Comparison of ENCODE assay signal across 2 cellular contexts in the genomic region with DNA sequence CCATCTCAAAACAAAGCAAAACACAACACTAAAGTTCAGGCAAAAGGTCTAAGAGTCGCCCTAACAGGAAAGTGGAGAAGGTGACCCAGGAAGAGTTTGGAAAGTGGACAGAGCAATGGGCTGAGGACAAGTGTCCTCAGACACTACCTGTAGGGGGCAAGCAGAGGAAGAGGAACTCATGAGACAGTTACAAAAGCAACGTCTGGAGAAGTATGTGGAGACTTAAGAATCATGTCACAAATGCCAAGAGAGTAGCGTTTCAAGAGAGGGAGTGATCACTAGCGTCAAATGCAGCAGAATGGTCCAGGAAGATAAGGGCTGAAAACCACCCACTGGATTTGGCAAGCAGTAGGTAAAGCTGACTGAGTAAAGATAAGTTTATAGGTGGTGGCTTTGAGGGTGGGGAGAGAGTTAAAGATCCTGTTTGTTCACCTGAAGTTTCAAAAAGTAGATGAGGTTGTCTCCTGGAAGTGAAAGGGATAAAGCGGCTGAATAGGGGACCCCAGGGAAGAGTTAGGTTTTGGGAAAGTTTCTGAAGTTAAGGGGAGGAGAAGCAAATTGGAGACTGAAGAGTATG.
TF ChIP-seq lines count a peak whose summit lies in the region.

No MANE protein-coding gene starts in this region.

TF ChIP-seq in HEK293, 187 proteins besides CTCF, POLR2A, EP300 and RAD21:
- no peak for TF ChIP-seq FEZF1 (tag by site-specific recombination; IDR thresholded peaks at IDR 0.05)
- no peak for TF ChIP-seq ZNF629 (tag by site-specific recombination; IDR thresholded peaks at IDR 0.05)
- TF ChIP-seq ZNF2 (tag by site-specific recombination; IDR thresholded peaks at IDR 0.05): no peak
- TF ChIP-seq ZNF585B (tag by site-specific recombination; IDR thresholded peaks at IDR 0.05): no peak
- no peak for TF ChIP-seq ZNF121 (tag by site-specific recombination; IDR thresholded peaks at IDR 0.05)
- TF ChIP-seq PRDM1 (tag by site-specific recombination; IDR thresholded peaks at IDR 0.05): peak; percentile 74
- no peak for TF ChIP-seq ZNF174 (tag by site-specific recombination; IDR thresholded peaks at IDR 0.05)
- TF ChIP-seq ZNF621 (tag by site-specific recombination; IDR thresholded peaks at IDR 0.05): no peak

TF ChIP-seq in K562, 482 proteins besides CTCF, POLR2A, EP300 and RAD21 (continues in another document):
- TF ChIP-seq RBM22 (IDR thresholded peaks at IDR 0.05; ENCODE audit: low read depth, low read length, poor library complexity, severe bottlenecking): no peak
- no peak for TF ChIP-seq ZNF551 (CRISPR knock-in tag; IDR thresholded peaks at IDR 0.05)
- no peak for TF ChIP-seq ZNF778 (CRISPR knock-in tag; IDR thresholded peaks at IDR 0.05)
- no peak for TF ChIP-seq DIDO1 (tag; IDR thresholded peaks at IDR 0.05; ENCODE audit: low read depth)
- no peak for TF ChIP-seq ZKSCAN3 (CRISPR knock-in tag; IDR thresholded peaks at IDR 0.05)
- TF ChIP-seq THAP7 (CRISPR knock-in tag; IDR thresholded peaks at IDR 0.05): no peak
- peak in 1 of 2 experiments; percentile 93; a peak in 2 of 4 replicates for TF ChIP-seq ZMIZ1 (IDR thresholded peaks at IDR 0.05; ENCODE audit: low read depth in 2 of 2, low read length in 2 of 2)
- no peak for TF ChIP-seq ZNF232 (CRISPR knock-in tag; IDR thresholded peaks at IDR 0.05)
- TF ChIP-seq SNRNP70 (optimal IDR thresholded peaks at IDR 0.05; ENCODE audit: low read depth, low read length): no peak
- peak; percentile 82; the same call in 1 of the 2 replicates for TF ChIP-seq NFATC3 (IDR thresholded peaks at IDR 0.05)
- no peak for TF ChIP-seq CBFB (CRISPR knock-in tag; IDR thresholded peaks at IDR 0.05)
- TF ChIP-seq ESRRB (CRISPR knock-in tag; IDR thresholded peaks at IDR 0.05; ENCODE audit: borderline replicate concordance): no peak
- TF ChIP-seq TOE1 (IDR thresholded peaks at IDR 0.05; ENCODE audit: borderline replicate concordance): peak; percentile 70
- TF ChIP-seq TOE1 (CRISPR knock-in tag; IDR thresholded peaks at IDR 0.05; ENCODE audit: borderline replicate concordance, low read depth): no peak
- TF ChIP-seq PML (IDR thresholded peaks at IDR 0.05; ENCODE audit: low read length): peak; percentile 98
- TF ChIP-seq L3MBTL2 (IDR thresholded peaks at IDR 0.05): peak; percentile 55
- TF ChIP-seq ZNF436 (CRISPR knock-in tag; IDR thresholded peaks at IDR 0.05): no peak
- no peak for TF ChIP-seq ZFX (CRISPR knock-in tag; IDR thresholded peaks at IDR 0.05)
- TF ChIP-seq TBL1XR1 (IDR thresholded peaks at IDR 0.05; ENCODE audit: low read length in 2 of 2): peak; percentile 87 to 97; a peak in 3 of 4 replicates
- TF ChIP-seq C11orf30 (IDR thresholded peaks at IDR 0.05; ENCODE audit: low read depth): peak; percentile 55
- TF ChIP-seq ZNF24 (IDR thresholded peaks at IDR 0.05): peak; percentile 24; the same call in 1 of the 2 replicates
- no peak for TF ChIP-seq CLOCK (CRISPR knock-in tag; IDR thresholded peaks at IDR 0.05; ENCODE audit: borderline replicate concordance)
- no peak for TF ChIP-seq SAP30 (IDR thresholded peaks at IDR 0.05; ENCODE audit: borderline replicate concordance, insufficient read depth, low read depth, low read length, poor library complexity, severe bottlenecking)
- TF ChIP-seq GABPB1 (CRISPR knock-in tag; IDR thresholded peaks at IDR 0.05): peak; percentile 71
- TF ChIP-seq FOXP1 (CRISPR knock-in tag; IDR thresholded peaks at IDR 0.05): peak; percentile 75
- no peak for TF ChIP-seq MTF1 (CRISPR knock-in tag; IDR thresholded peaks at IDR 0.05; ENCODE audit: borderline replicate concordance)
- no peak for TF ChIP-seq YY1 (IDR thresholded peaks at IDR 0.05; ENCODE audit: borderline replicate concordance in 1 of 3, control insufficient read depth in 1 of 3, extremely low read depth in 1 of 3, insufficient read depth in 3 of 3, insufficient read length in 1 of 3, insufficient replicate concordance in 2 of 3, low read depth in 1 of 3, low read length in 2 of 3)
- no peak for TF ChIP-seq KLF10 (CRISPR knock-in tag; IDR thresholded peaks at IDR 0.05)
- TF ChIP-seq MBD2 (IDR thresholded peaks at IDR 0.05; ENCODE audit: borderline replicate concordance, low read depth): peak; percentile 82
- peak; percentile 96 to 97 for TF ChIP-seq KDM1A (IDR thresholded peaks at IDR 0.05)
- no peak for TF ChIP-seq ETS2 (tag; IDR thresholded peaks at IDR 0.05; ENCODE audit: borderline replicate concordance, poor library complexity, severe bottlenecking)
- no peak for TF ChIP-seq RFX1 (IDR thresholded peaks at IDR 0.05)
- TF ChIP-seq, protein P1, sequence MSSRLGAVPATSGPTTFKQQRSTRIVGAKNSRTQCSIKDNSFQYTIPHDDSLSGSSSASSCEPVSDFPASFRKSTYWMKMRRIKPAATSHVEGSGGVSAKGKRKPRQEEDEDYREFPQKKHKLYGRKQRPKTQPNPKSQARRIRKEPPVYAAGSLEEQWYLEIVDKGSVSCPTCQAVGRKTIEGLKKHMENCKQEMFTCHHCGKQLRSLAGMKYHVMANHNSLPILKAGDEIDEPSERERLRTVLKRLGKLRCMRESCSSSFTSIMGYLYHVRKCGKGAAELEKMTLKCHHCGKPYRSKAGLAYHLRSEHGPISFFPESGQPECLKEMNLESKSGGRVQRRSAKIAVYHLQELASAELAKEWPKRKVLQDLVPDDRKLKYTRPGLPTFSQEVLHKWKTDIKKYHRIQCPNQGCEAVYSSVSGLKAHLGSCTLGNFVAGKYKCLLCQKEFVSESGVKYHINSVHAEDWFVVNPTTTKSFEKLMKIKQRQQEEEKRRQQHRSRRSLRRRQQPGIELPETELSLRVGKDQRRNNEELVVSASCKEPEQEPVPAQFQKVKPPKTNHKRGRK (tag; IDR thresholded peaks at IDR 0.05): no peak
- peak in 1 of 2 experiments; percentile 33; a peak in 1 of 4 replicates for TF ChIP-seq ZNF318 (IDR thresholded peaks at IDR 0.05; ENCODE audit: borderline replicate concordance in 1 of 2, low read depth in 1 of 2)
- no peak for TF ChIP-seq CREB3 (tag; conservative IDR thresholded peaks at IDR 0.05; ENCODE audit: low read depth)
- TF ChIP-seq, protein P2, sequence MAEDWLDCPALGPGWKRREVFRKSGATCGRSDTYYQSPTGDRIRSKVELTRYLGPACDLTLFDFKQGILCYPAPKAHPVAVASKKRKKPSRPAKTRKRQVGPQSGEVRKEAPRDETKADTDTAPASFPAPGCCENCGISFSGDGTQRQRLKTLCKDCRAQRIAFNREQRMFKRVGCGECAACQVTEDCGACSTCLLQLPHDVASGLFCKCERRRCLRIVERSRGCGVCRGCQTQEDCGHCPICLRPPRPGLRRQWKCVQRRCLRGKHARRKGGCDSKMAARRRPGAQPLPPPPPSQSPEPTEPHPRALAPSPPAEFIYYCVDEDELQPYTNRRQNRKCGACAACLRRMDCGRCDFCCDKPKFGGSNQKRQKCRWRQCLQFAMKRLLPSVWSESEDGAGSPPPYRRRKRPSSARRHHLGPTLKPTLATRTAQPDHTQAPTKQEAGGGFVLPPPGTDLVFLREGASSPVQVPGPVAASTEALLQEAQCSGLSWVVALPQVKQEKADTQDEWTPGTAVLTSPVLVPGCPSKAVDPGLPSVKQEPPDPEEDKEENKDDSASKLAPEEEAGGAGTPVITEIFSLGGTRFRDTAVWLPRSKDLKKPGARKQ (CRISPR knock-in tag; IDR thresholded peaks at IDR 0.05): no peak
